Comparison of ENCODE assay signal across 9 cellular contexts in the genomic region with DNA sequence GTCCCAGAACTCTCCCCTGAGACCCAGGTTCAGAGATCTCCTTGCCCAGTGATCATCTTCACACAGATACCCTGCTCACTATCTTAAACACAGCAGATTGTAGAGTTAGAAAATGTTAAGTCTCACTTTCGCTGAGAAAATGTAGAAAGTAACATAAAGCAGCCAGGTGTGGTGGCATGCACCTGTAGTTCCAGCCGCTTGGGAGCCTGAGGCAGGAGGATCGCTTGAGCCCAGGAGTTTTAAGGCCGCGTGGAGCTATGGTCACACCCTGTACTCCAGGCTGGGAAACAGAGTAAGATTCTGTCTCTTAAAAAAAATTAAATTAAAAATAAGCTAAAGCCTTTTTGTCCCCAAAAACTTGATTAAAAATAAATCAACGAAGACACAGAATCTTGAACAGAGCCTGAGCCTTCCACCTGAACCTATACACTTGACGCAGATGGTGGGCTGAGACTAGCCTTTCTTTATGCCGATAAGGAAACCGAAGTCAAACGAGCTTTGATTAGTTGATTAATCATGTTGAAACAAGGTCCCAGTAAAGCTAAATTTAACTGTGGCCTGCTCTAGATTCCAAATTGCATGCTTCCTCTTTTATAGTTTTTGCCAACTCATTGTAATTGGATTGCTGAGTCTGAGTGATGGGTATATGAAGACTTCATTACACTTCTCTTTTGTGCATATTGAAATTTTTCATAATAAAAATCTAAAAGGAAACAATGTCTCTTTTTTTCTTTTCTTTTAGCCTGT. TPM values are rescaled to one million over a fixed set of nuclear protein-coding genes. Genes with fewer than 3 reads are reported as not detected.
DNase-seq lines count a peak whose midpoint lies in the region; ATAC-seq, FAIRE-seq and TF ChIP-seq lines count a peak whose summit lies in the region.
"Had no signal": no experiment of that assay in that cellular context is flagged by ENCODE, and none has a peak within 500 bp of the region (broad histone marks: within the 10 kb centered on the region; RNA-seq: fewer than 3 reads in every experiment).

No MANE protein-coding gene starts in this region.

- H3K27ac Mint-ChIP-seq in activated T-helper 2 cell treated with anti-CD3 and anti-CD28 coated beads, Interferon-gamma antibody, Interleukin-2, Interleukin-4, amounts not matched to agents 10 μg/mL and 5 μg/mL and 100 μg/mL, durations not matched to agents 14 hours and 24 hours and 36 hours = peak overlapping the region; percentile 98

- peak; percentile 4 for TF ChIP-seq POLR2A in GM18505 (IDR thresholded peaks at IDR 0.05; ENCODE audit: borderline replicate concordance, extremely low read depth, insufficient read depth, insufficient read length)

- H3K27me3 Mint-ChIP-seq in activated T-helper 2 cell treated with anti-CD3 and anti-CD28 coated beads, Interferon-gamma antibody, Interleukin-2, Interleukin-4, amounts not matched to agents 10 μg/mL and 5 μg/mL and 100 μg/mL, durations not matched to agents 14 hours and 24 hours and 36 hours (ENCODE audit: low read depth) = no peaks in the 10 kb centered on the region

- peaks cover 13% of the 10 kb centered on the region for H3K9me3 Mint-ChIP-seq in activated T-helper 2 cell treated with anti-CD3 and anti-CD28 coated beads, Interferon-gamma antibody, Interleukin-2, Interleukin-4, amounts not matched to agents 10 μg/mL and 5 μg/mL and 100 μg/mL, durations not matched to agents 14 hours and 24 hours and 36 hours

- intact Hi-C loops in activated T-helper 2 cell treated with anti-CD3 and anti-CD28 coated beads, Interferon-gamma antibody, Interleukin-2, Interleukin-4, amounts not matched to agents 10 μg/mL and 5 μg/mL and 100 μg/mL, durations not matched to agents 14 hours and 24 hours and 36 hours (cut with micrococcal nuclease) = loop anchor here (1.0 to 5.0 kb wide), 5 partner anchors 8 to 246 kb away; a partner anchor contains a TSS

- H3K4me1 Mint-ChIP-seq in activated T-helper 2 cell treated with anti-CD3 and anti-CD28 coated beads, Interferon-gamma antibody, Interleukin-2, Interleukin-4, amounts not matched to agents 10 μg/mL and 5 μg/mL and 100 μg/mL, durations not matched to agents 14 hours and 24 hours and 36 hours (ENCODE audit: low read depth) = peaks cover 53% of the 10 kb centered on the region

- DNase-seq in activated T-helper 2 cell treated with anti-CD3 and anti-CD28 coated beads, Interferon-gamma antibody, Interleukin-2, Interleukin-4, amounts not matched to agents 10 μg/mL and 5 μg/mL and 100 μg/mL, durations not matched to agents 14 hours and 24 hours and 36 hours (ENCODE audit: low spot score) = no peak
- DNase-seq in NCI-H526 treated with DMSO at 0.1 percent for 48 hours (lab: John Stamatoyannopoulos, UW) (no peak), SK-N-DZ (ENCODE audit: low spot score) (no peak), urothelium cell line (ENCODE audit: low spot score) (no peak)
- no peak for DNase-seq in stimulated activated naive CD4-positive, alpha-beta T cell (lab: John Stamatoyannopoulos, UW)

- H3K4me3 Mint-ChIP-seq in activated T-helper 2 cell treated with anti-CD3 and anti-CD28 coated beads, Interferon-gamma antibody, Interleukin-2, Interleukin-4, amounts not matched to agents 10 μg/mL and 5 μg/mL and 100 μg/mL, durations not matched to agents 14 hours and 24 hours and 36 hours (ENCODE audit: low read depth) = no peak overlapping the region

- peak; percentile 33 for ATAC-seq in GM18505 (IDR thresholded peaks at IDR 0.05; ENCODE audit: unreplicated experiment)
- peak; percentile 33 for ATAC-seq in GM21526 (IDR thresholded peaks at IDR 0.05; ENCODE audit: low FRiP score, unreplicated experiment)
- ATAC-seq in HG03558 (IDR thresholded peaks at IDR 0.05; ENCODE audit: extremely low read depth, unreplicated experiment) = peak; percentile 14
- ATAC-seq: sciatic nerve had no signal

- FAIRE-seq in urothelium cell line (lab: Jason Lieb, UNC) = no peak

- H3K36me3 Mint-ChIP-seq in activated T-helper 2 cell treated with anti-CD3 and anti-CD28 coated beads, Interferon-gamma antibody, Interleukin-2, Interleukin-4, amounts not matched to agents 10 μg/mL and 5 μg/mL and 100 μg/mL, durations not matched to agents 14 hours and 24 hours and 36 hours (ENCODE audit: low read depth) = peaks cover 15% of the 10 kb centered on the region

RNA-seq across cellular contexts. Expression of a gene that starts 31.3 kb away (rescaled TPM):
- 58.9 and 65.3 TPM in 2 replicates for total RNA-seq in activated T-helper 2 cell treated with anti-CD3 and anti-CD28 coated beads, Interferon-gamma antibody, Interleukin-2, Interleukin-4, amounts not matched to agents 10 μg/mL and 5 μg/mL and 100 μg/mL, durations not matched to agents 14 hours and 24 hours and 36 hours
- 30.4 and 32.2 TPM in 2 replicates for polyA plus RNA-seq in SK-N-DZ (2014; cell fraction: cytosol; rRNA removed)
- polyA plus RNA-seq in SK-N-DZ (2014; cell fraction: nucleus; rRNA removed) = 31.4 and 54.6 TPM in 2 replicates
